Comparison of ENCODE assay signal across 15 cellular contexts in genomic region chr17:1227365-1227764, GRCh38. TPM values are rescaled to one million over a fixed set of nuclear protein-coding genes. Genes with fewer than 3 reads are reported as not detected.
DNase-seq lines count a peak whose midpoint lies in the region; ATAC-seq and TF ChIP-seq lines count a peak whose summit lies in the region.
"Had no signal": no experiment of that assay in that cellular context is flagged by ENCODE, and none has a peak within 500 bp of the region (broad histone marks: within the 10 kb centered on the region; RNA-seq: fewer than 3 reads in every experiment).

No MANE protein-coding gene starts in this region.

- peaks cover 67% of the 10 kb centered on the region for H4K20me1 ChIP-seq in BLaER1

- H3K36me3 ChIP-seq in BLaER1 = peaks cover 7% of the 10 kb centered on the region; the same call in 1 of the 2 replicates
- H3K36me3 ChIP-seq in uterus = no peaks in the 10 kb centered on the region
- H3K36me3 ChIP-seq: pancreas had no signal

- intact Hi-C loops in activated T-helper 1 cell treated with anti-CD3 and anti-CD28 coated beads, Interleukin-12 subunit alpha, Interleukin-12 subunit beta, Interleukin-2, Interleukin-4 antibody, amounts not matched to agents 30 ng/mL and 10 ng/mL and 1 ng/mL, durations not matched to agents 14 hours and 24 hours and 36 hours (cut with micrococcal nuclease) = no loop called here
- intact Hi-C loops in uterus (cut with DNase I; ENCODE audit: low total_unique reads) = no loop called here

- H3K36me3 Mint-ChIP-seq in activated T-helper 1 cell treated with anti-CD3 and anti-CD28 coated beads, Interleukin-12 subunit alpha, Interleukin-12 subunit beta, Interleukin-2, Interleukin-4 antibody, amounts not matched to agents 30 ng/mL and 10 ng/mL and 1 ng/mL, durations not matched to agents 14 hours and 24 hours and 36 hours (ENCODE audit: low read depth) = peaks cover 1% of the 10 kb centered on the region
- peaks cover 0 to 3% (median 2%) of the 10 kb centered on the region in 3 donors for H3K36me3 Mint-ChIP-seq in naive thymus-derived CD8-positive, alpha-beta T cell

- no peak for ATAC-seq in naive thymus-derived CD8-positive, alpha-beta T cell
- ATAC-seq in HG02840 (IDR thresholded peaks at IDR 0.05; ENCODE audit: low FRiP score, unreplicated experiment) = no peak

- H3K27me3 ChIP-seq in BLaER1 = peaks cover 60% of the 10 kb centered on the region
- H3K27me3 ChIP-seq in uterus = peaks cover 4 to 13% of the 10 kb centered on the region in 2 donors

- DNase-seq in activated T-helper 1 cell treated with anti-CD3 and anti-CD28 coated beads, Interleukin-12 subunit alpha, Interleukin-12 subunit beta, Interleukin-2, Interleukin-4 antibody, amounts not matched to agents 30 ng/mL and 10 ng/mL and 1 ng/mL, durations not matched to agents 14 hours and 24 hours and 36 hours (ENCODE audit: low spot score) = no peak
- no peak for DNase-seq in naive thymus-derived CD8-positive, alpha-beta T cell
- no peak for DNase-seq in uterus
- no peak for DNase-seq in GM20000 (ENCODE audit: low spot score)
- DNase-seq in NAMALWA (ENCODE audit: low spot score) = no peak
- DNase-seq: activated CD4-positive, alpha-beta T cell treated with anti-CD3 and anti-CD28 coated beads for 4 hours; activated effector memory CD4-positive, alpha-beta T cell treated with Interleukin-2 at 50 U/mL for 16 hours; central memory CD4-positive, alpha-beta T cell; NCI-H2171 treated with DMSO at 0.1 percent for 48 hours had no signal

- no peak for TF ChIP-seq CTCF in uterus (IDR thresholded peaks at IDR 0.05)
- no peak for TF ChIP-seq CTCF in GM20000 (IDR thresholded peaks at IDR 0.05; ENCODE audit: extremely low read depth, missing control alignments)

- TF ChIP-seq POLR2A in uterus (IDR thresholded peaks at IDR 0.05) = no peak

- no peaks in the 10 kb centered on the region for H3K9me3 Mint-ChIP-seq in activated T-helper 1 cell treated with anti-CD3 and anti-CD28 coated beads, Interleukin-12 subunit alpha, Interleukin-12 subunit beta, Interleukin-2, Interleukin-4 antibody, amounts not matched to agents 30 ng/mL and 10 ng/mL and 1 ng/mL, durations not matched to agents 14 hours and 24 hours and 36 hours
- peaks cover 0 to 2% (median 0%) of the 10 kb centered on the region in 9 donors for H3K9me3 Mint-ChIP-seq in naive thymus-derived CD8-positive, alpha-beta T cell

- H3K4me1 Mint-ChIP-seq in activated T-helper 1 cell treated with anti-CD3 and anti-CD28 coated beads, Interleukin-12 subunit alpha, Interleukin-12 subunit beta, Interleukin-2, Interleukin-4 antibody, amounts not matched to agents 30 ng/mL and 10 ng/mL and 1 ng/mL, durations not matched to agents 14 hours and 24 hours and 36 hours (ENCODE audit: low read depth) = peaks cover 12% of the 10 kb centered on the region
- peaks cover 7 to 25% (median 15%) of the 10 kb centered on the region in 4 donors for H3K4me1 Mint-ChIP-seq in naive thymus-derived CD8-positive, alpha-beta T cell

- POLR2A ChIA-PET in naive thymus-derived CD8-positive, alpha-beta T cell (lab: Charles Lee) = interaction anchor here (0.6 kb wide), 1 partner anchor 463 kb away, joined by 3 read pairs; no protein-coding TSS in a partner anchor

- H3K27ac ChIP-seq in BLaER1 (no peak overlapping the region), uterus (no peak overlapping the region)

- peaks cover 46% of the 10 kb centered on the region for H3K27me3 Mint-ChIP-seq in activated T-helper 1 cell treated with anti-CD3 and anti-CD28 coated beads, Interleukin-12 subunit alpha, Interleukin-12 subunit beta, Interleukin-2, Interleukin-4 antibody, amounts not matched to agents 30 ng/mL and 10 ng/mL and 1 ng/mL, durations not matched to agents 14 hours and 24 hours and 36 hours (ENCODE audit: insufficient read depth)
- H3K27me3 Mint-ChIP-seq in naive thymus-derived CD8-positive, alpha-beta T cell = peaks cover 18 to 43% (median 40%) of the 10 kb centered on the region in 5 donors

- peak overlapping the region; percentile 82; the same call in 1 of the 2 replicates for H3K4me3 ChIP-seq in BLaER1
- peak overlapping the region; percentile 79 for H3K4me3 ChIP-seq in GM08714 (ENCODE audit: low read length)
- H3K4me3 ChIP-seq in uterus = no peak overlapping the region

- H3K4me3 Mint-ChIP-seq in activated T-helper 1 cell treated with anti-CD3 and anti-CD28 coated beads, Interleukin-12 subunit alpha, Interleukin-12 subunit beta, Interleukin-2, Interleukin-4 antibody, amounts not matched to agents 30 ng/mL and 10 ng/mL and 1 ng/mL, durations not matched to agents 14 hours and 24 hours and 36 hours = peak overlapping the region; percentile 8
- H3K4me3 Mint-ChIP-seq in naive thymus-derived CD8-positive, alpha-beta T cell = peak overlapping the region in 9 of 10 donors; percentile 17 to 93 (median 90)

- H3K4me1 ChIP-seq in BLaER1 (peaks cover 26% of the 10 kb centered on the region), uterus (peaks cover 0 to 22% of the 10 kb centered on the region in 2 donors)

- no peak overlapping the region for H3K9ac ChIP-seq in BLaER1

- H3K4me2 ChIP-seq in BLaER1 = peak overlapping the region; percentile 97

- no peak overlapping the region for H3K27ac Mint-ChIP-seq in activated T-helper 1 cell treated with anti-CD3 and anti-CD28 coated beads, Interleukin-12 subunit alpha, Interleukin-12 subunit beta, Interleukin-2, Interleukin-4 antibody, amounts not matched to agents 30 ng/mL and 10 ng/mL and 1 ng/mL, durations not matched to agents 14 hours and 24 hours and 36 hours
- peak overlapping the region in 2 of 10 donors; percentile 17 to 66 for H3K27ac Mint-ChIP-seq in naive thymus-derived CD8-positive, alpha-beta T cell

- no peaks in the 10 kb centered on the region for H3K9me3 ChIP-seq in BLaER1
- no peaks in the 10 kb centered on the region for H3K9me3 ChIP-seq in uterus
- H3K9me3 ChIP-seq: pancreas had no signal

RNA-seq across cellular contexts. Expression of gene BHLHA9, which starts 42.9 kb away (rescaled TPM):
- not detected in 2 replicates for total RNA-seq in activated T-helper 1 cell treated with anti-CD3 and anti-CD28 coated beads, Interleukin-12 subunit alpha, Interleukin-12 subunit beta, Interleukin-2, Interleukin-4 antibody, amounts not matched to agents 30 ng/mL and 10 ng/mL and 1 ng/mL, durations not matched to agents 14 hours and 24 hours and 36 hours
- total RNA-seq in naive thymus-derived CD8-positive, alpha-beta T cell = not detected
- not detected for polyA plus RNA-seq in naive thymus-derived CD8-positive, alpha-beta T cell
- total RNA-seq in uterus = not detected
- total RNA-seq: epithelial cell of proximal tubule, lung microvascular endothelial cell, pancreas had no signal
- polyA plus RNA-seq: pancreas had no signal

RNA-seq across cellular contexts. Expression of gene ABR, which starts 47.6 kb away (rescaled TPM):
- 58.4 and 66.7 TPM in 2 replicates for total RNA-seq in activated T-helper 1 cell treated with anti-CD3 and anti-CD28 coated beads, Interleukin-12 subunit alpha, Interleukin-12 subunit beta, Interleukin-2, Interleukin-4 antibody, amounts not matched to agents 30 ng/mL and 10 ng/mL and 1 ng/mL, durations not matched to agents 14 hours and 24 hours and 36 hours
- total RNA-seq in naive thymus-derived CD8-positive, alpha-beta T cell = 100 to 1,000 TPM; 118 to 120 TPM
- polyA plus RNA-seq in naive thymus-derived CD8-positive, alpha-beta T cell = 10 to 100 TPM in 1 of 3 donors, 1 to 10 TPM in 2; 8.6 to 13.0 (median 8.7) TPM
- total RNA-seq in uterus = 100 to 1,000 TPM in 2 of 4 donors, 10 to 100 TPM in 2; 35.4 to 192 (median 138) TPM

RNA-seq across cellular contexts. Expression of gene TRARG1, which starts 52.1 kb away (rescaled TPM):
- 0.05 and 0.08 TPM in 2 replicates for total RNA-seq in activated T-helper 1 cell treated with anti-CD3 and anti-CD28 coated beads, Interleukin-12 subunit alpha, Interleukin-12 subunit beta, Interleukin-2, Interleukin-4 antibody, amounts not matched to agents 30 ng/mL and 10 ng/mL and 1 ng/mL, durations not matched to agents 14 hours and 24 hours and 36 hours
- not detected for total RNA-seq in naive thymus-derived CD8-positive, alpha-beta T cell
- polyA plus RNA-seq in naive thymus-derived CD8-positive, alpha-beta T cell = under 1 TPM in 1 of 3 donors, not detected in 2; 0.14 TPM
- under 1 TPM in 1 of 4 donors, not detected in 3; 0.27 TPM for total RNA-seq in uterus
- total RNA-seq: epithelial cell of proximal tubule, lung microvascular endothelial cell had no signal

Comparison
In these comparisons a context has a peak if more than half of its experiments do, and no peak if none do; other contexts are left out.
1. H3K4me3 ChIP-seq: peak in BLaER1 (single experiment) and GM08714 (single experiment); none in uterus (0 of 2).